ENCODE assay signal across 9 cellular contexts in the genomic region with DNA sequence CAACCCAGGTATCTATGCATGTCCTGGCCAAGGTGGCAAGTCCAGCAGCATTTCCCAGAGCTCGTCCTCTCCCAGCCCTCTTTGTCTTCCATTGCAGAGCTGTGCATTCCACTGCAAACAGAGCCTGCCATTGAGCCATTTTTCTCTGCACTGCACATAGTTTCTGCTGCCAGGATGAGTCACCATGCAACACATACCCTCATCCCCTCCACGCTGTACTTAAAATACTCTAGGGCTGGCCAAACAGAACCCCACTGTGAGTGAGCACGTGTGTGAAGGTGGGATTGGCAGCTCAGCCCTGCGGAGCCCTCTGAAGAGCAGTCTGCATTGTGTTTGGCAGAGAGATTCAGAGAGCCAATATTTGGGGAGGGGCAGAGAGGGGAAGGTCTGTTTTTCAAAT. TPM values are rescaled to one million over a fixed set of nuclear protein-coding genes. Genes with fewer than 3 reads are reported as not detected.
DNase-seq lines count a peak whose midpoint lies in the region; ATAC-seq and TF ChIP-seq lines count a peak whose summit lies in the region.
"Had no signal": no experiment of that assay in that cellular context is flagged by ENCODE, and none has a peak within 500 bp of the region (broad histone marks: within the 10 kb centered on the region; RNA-seq: fewer than 3 reads in every experiment).

No MANE protein-coding gene starts in this region.

- DNase-seq in HFF-Myc (ENCODE audit: extremely low read depth, low read depth) = peak; percentile 35
- no peak for DNase-seq in RWPE2 (ENCODE audit: low spot score)
- peak in 1 of 2 donors; percentile 58 for DNase-seq in foreskin keratinocyte
- peak; percentile 88 for DNase-seq in retinal pigment epithelial cell (ENCODE audit: low read depth)
- no peak for DNase-seq in sciatic nerve (ENCODE audit: low spot score)
- no peak for DNase-seq in activated naive CD8-positive, alpha-beta T cell treated with anti-CD3 and anti-CD28 coated beads, Interleukin-2, amount 50 U/mL, for 24 hours
- DNase-seq in effector CD4-positive, alpha-beta T cell = no peak
- DNase-seq in GM13977 (ENCODE audit: low spot score) = no peak

- peaks cover 13% of the 10 kb centered on the region for H3K27me3 Mint-ChIP-seq in activated naive CD8-positive, alpha-beta T cell treated with anti-CD3 and anti-CD28 coated beads, Interleukin-2, amount 50 U/mL, for 24 hours
- H3K27me3 Mint-ChIP-seq: central memory CD8-positive, alpha-beta T cell had no signal

- no peak overlapping the region for H3K27ac Mint-ChIP-seq in activated naive CD8-positive, alpha-beta T cell treated with anti-CD3 and anti-CD28 coated beads, Interleukin-2, amount 50 U/mL, for 24 hours

- H3K27ac ChIP-seq in RWPE2 (ENCODE audit: poor library complexity, severe bottlenecking) (no peak overlapping the region), foreskin keratinocyte (no peak overlapping the region)

- intact Hi-C loops in sciatic nerve (cut with DNase I) = no loop called here

- H3K27me3 ChIP-seq in RWPE2 (ENCODE audit: insufficient read depth, poor library complexity, severe bottlenecking) (no peaks in the 10 kb centered on the region), foreskin keratinocyte (peaks cover 25% of the 10 kb centered on the region)

- H3K4me3 ChIP-seq in HFF-Myc (replicated peaks; ENCODE audit: low read depth, low read length) (no peak overlapping the region), RWPE2 (ENCODE audit: severe bottlenecking) (no peak overlapping the region), retinal pigment epithelial cell (ENCODE audit: low read length) (no peak overlapping the region)

- no peaks in the 10 kb centered on the region for H3K9me3 ChIP-seq in RWPE2 (ENCODE audit: severe bottlenecking)

- no peak for TF ChIP-seq CTCF in HFF-Myc (IDR thresholded peaks at IDR 0.05; ENCODE audit: low read depth, low read length, missing control alignments)
- no peak for TF ChIP-seq CTCF in RWPE2 (IDR thresholded peaks at IDR 0.05; ENCODE audit: poor library complexity, severe bottlenecking)
- TF ChIP-seq CTCF in foreskin keratinocyte (conservative IDR thresholded peaks at IDR 0.05) = no peak
- TF ChIP-seq CTCF in retinal pigment epithelial cell (conservative IDR thresholded peaks at IDR 0.05; ENCODE audit: low read depth, low read length) = no peak
- TF ChIP-seq CTCF in GM13977 (IDR thresholded peaks at IDR 0.05; ENCODE audit: extremely low read depth, insufficient read depth, missing control alignments) = no peak

- peaks cover 9% of the 10 kb centered on the region for H3K4me1 Mint-ChIP-seq in activated naive CD8-positive, alpha-beta T cell treated with anti-CD3 and anti-CD28 coated beads, Interleukin-2, amount 50 U/mL, for 24 hours

- H3K4me1 ChIP-seq in RWPE2 (ENCODE audit: insufficient read depth, poor library complexity, severe bottlenecking) (peaks cover 2% of the 10 kb centered on the region), foreskin keratinocyte (no peaks in the 10 kb centered on the region)

- H3K9me3 Mint-ChIP-seq in activated naive CD8-positive, alpha-beta T cell treated with anti-CD3 and anti-CD28 coated beads, Interleukin-2, amount 50 U/mL, for 24 hours = no peaks in the 10 kb centered on the region
- H3K9me3 Mint-ChIP-seq: central memory CD8-positive, alpha-beta T cell had no signal

- in situ Hi-C loops in GM13977 (cut with MboI; ENCODE audit: low pct_unique_long_range_greater_than_20kb, low sequenced_read_pairs, unreplicated experiment) = loop anchor here (25.0 kb wide), 1 partner anchor 465 kb away; no protein-coding TSS in a partner anchor

- H3K36me3 Mint-ChIP-seq in activated naive CD8-positive, alpha-beta T cell treated with anti-CD3 and anti-CD28 coated beads, Interleukin-2, amount 50 U/mL, for 24 hours (ENCODE audit: low read depth) = no peaks in the 10 kb centered on the region

- H3K36me3 ChIP-seq in RWPE2 (ENCODE audit: low read depth) = no peaks in the 10 kb centered on the region

- no peak overlapping the region for H3K4me3 Mint-ChIP-seq in activated naive CD8-positive, alpha-beta T cell treated with anti-CD3 and anti-CD28 coated beads, Interleukin-2, amount 50 U/mL, for 24 hours
- H3K4me3 Mint-ChIP-seq: central memory CD8-positive, alpha-beta T cell had no signal

- ATAC-seq in RWPE2 (ENCODE audit: low read depth) = peak; percentile 32
- ATAC-seq in foreskin keratinocyte = peak; percentile 47
- ATAC-seq in sciatic nerve = no peak
- no peak for ATAC-seq in activated naive CD8-positive, alpha-beta T cell treated with anti-CD3 and anti-CD28 coated beads, Interleukin-2, amount 50 U/mL, for 24 hours

RNA-seq across cellular contexts. Expression of a gene that starts 3.9 kb away (rescaled TPM):
- total RNA-seq in foreskin keratinocyte = 35.8 and 36.3 TPM in 2 replicates
- polyA plus RNA-seq in foreskin keratinocyte = 18.8 and 20.0 TPM in 2 replicates
- 10.1 TPM for total RNA-seq in sciatic nerve

Comparison
In these comparisons a context has a peak if more than half of its experiments do, and no peak if none do; other contexts are left out.
1. DNase-seq: peak in HFF-Myc (single experiment) and retinal pigment epithelial cell (single experiment); none in RWPE2 (single experiment), sciatic nerve (single experiment), activated naive CD8-positive, alpha-beta T cell treated with anti-CD3 and anti-CD28 coated beads, Interleukin-2, amount 50 U/mL, for 24 hours (single experiment), effector CD4-positive, alpha-beta T cell (single experiment) and GM13977 (single experiment).
2. ATAC-seq: peak in RWPE2 (single experiment) and foreskin keratinocyte (single experiment); none in sciatic nerve (single experiment) and activated naive CD8-positive, alpha-beta T cell treated with anti-CD3 and anti-CD28 coated beads, Interleukin-2, amount 50 U/mL, for 24 hours (single experiment).